11 cellular contexts compared by ENCODE assay signal in the genomic region with DNA sequence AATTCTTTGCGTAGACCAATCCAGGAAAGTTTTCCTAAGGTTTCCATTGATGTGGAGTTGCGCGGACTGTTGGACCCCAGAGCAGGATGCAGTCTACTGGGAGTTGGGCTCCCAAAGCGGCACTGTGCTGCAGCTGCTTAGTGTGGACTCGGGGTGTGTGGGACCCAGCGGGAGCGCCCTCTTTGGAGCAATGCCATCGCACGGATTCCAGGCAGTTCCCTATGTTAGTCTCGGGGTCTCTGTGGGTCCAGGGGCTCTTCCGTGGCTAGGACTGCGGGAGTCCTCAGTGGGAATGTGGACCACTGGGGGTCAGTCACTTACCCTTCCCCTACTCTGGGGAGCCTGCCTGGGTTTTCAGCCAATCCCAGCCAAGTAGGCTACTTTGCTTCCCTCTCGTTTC.
"Had no signal": no experiment of that assay in that cellular context is flagged by ENCODE, and none has a peak within 500 bp of the region (broad histone marks: within the 10 kb centered on the region; RNA-seq: fewer than 3 reads in every experiment).

No MANE protein-coding gene starts in this region.

- H3K9me3 Mint-ChIP-seq: HFFc6 had no signal

- H3K4me1 ChIP-seq: HAP-1 had no signal

- H3K36me3 Mint-ChIP-seq: IgD-negative memory B cell had no signal

- DNase-seq: GOT3, H7, Karpas-422, KBM-7 had no signal

- H3K27ac Mint-ChIP-seq: HFFc6, IgD-negative memory B cell had no signal

- H3K4me2 ChIP-seq: KMS-11 had no signal

- H3K9ac ChIP-seq: KMS-11 had no signal

- H3K27ac ChIP-seq: HL-60, KMS-11 had no signal

- ATAC-seq: HCT116, HepG2 had no signal

- H3K36me3 ChIP-seq: HAP-1 had no signal

- H3K4me3 ChIP-seq: HAP-1 had no signal

- H3K4me1 Mint-ChIP-seq: IgD-negative memory B cell had no signal

- H3K4me3 Mint-ChIP-seq: HFFc6, IgD-negative memory B cell had no signal

- H3K9me3 ChIP-seq: HAP-1 had no signal
